In genomic region chr18:75797046-75797445, GRCh38 we compare ENCODE assay signal across 22 cellular contexts.
"Had no signal": no experiment of that assay in that cellular context is flagged by ENCODE, and none has a peak within 500 bp of the region (broad histone marks: within the 10 kb centered on the region; RNA-seq: fewer than 3 reads in every experiment).

No MANE protein-coding gene starts in this region.

- H3K27ac Mint-ChIP-seq: dendritic cell treated with granulocyte-macrophage colony-stimulating factor and Interleukin-4, amounts not matched to agents 40 ng/mL and 50 ng/mL, for 4 days; effector memory CD8-positive, alpha-beta T cell; endodermal cell had no signal

- H3K27ac ChIP-seq: colonic mucosa, epithelial cell of prostate, esophagus squamous epithelium, gastrocnemius medialis, heart right ventricle, left lung, lower lobe of right lung had no signal

- H3K9me3 Mint-ChIP-seq: endodermal cell had no signal

- H3K4me1 ChIP-seq: colonic mucosa, esophagus squamous epithelium, gastrocnemius medialis, heart right ventricle, left lung, lower lobe of right lung had no signal

- H3K4me3 Mint-ChIP-seq: dendritic cell treated with granulocyte-macrophage colony-stimulating factor and Interleukin-4, amounts not matched to agents 40 ng/mL and 50 ng/mL, for 4 days; effector memory CD8-positive, alpha-beta T cell; endodermal cell had no signal

- H3K36me3 ChIP-seq: colonic mucosa, esophagus squamous epithelium, gastrocnemius medialis, heart right ventricle, left lung, lower lobe of right lung had no signal

- DNase-seq: colonic mucosa; cortex of kidney; effector CD8-positive, alpha-beta T cell; effector memory CD8-positive, alpha-beta T cell; endodermal cell; erythroblast; esophagus squamous epithelium; foreskin fibroblast; foreskin melanocyte; gastrocnemius medialis; glutamatergic neuron; head of caudate nucleus; heart right ventricle; hippocampal formation; left cardiac atrium; left lung; left ventricle myocardium superior; lower lobe of right lung; mesenchymal stem cell; midbrain had no signal

- H3K9me3 ChIP-seq: colonic mucosa, gastrocnemius medialis, lower lobe of right lung had no signal

- H3K27me3 Mint-ChIP-seq: dendritic cell treated with granulocyte-macrophage colony-stimulating factor and Interleukin-4, amounts not matched to agents 40 ng/mL and 50 ng/mL, for 4 days had no signal

- H3K27me3 ChIP-seq: colonic mucosa, esophagus squamous epithelium, gastrocnemius medialis, left lung had no signal

- H3K4me3 ChIP-seq: colonic mucosa, esophagus squamous epithelium, gastrocnemius medialis, heart right ventricle, left lung, lower lobe of right lung had no signal
